ENCODE assay signal across 9 cellular contexts in the genomic region with DNA sequence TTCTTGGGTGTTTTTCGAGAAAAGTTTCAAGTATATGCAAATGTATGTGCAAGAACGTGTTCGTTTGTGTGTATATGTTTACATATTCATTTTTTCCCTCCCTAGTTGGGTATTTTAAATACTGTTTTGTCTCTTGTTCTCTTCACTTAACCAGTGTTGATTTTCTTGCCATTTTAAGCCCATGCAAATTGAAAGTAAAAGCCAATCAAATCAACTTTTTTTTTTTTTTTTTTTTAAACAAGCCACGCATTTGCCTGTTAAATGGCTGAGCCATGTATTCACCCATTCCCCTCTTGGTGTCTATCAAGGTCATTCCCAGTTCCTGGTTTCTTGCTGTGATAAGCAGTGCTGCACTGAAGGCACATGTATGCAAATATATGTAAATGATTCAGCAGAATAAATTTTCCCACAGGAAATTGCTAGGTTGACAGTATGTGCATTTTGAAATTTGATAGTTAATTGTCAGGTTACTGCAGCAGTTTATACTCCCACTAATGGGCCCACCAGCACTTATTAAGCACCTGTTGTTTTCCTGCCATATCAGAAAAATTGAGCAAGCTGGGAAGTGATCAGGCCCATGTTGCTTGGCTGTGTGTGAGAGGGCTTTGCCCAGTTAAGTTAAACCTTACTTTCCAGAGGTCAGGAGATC. TPM values are rescaled to one million over a fixed set of nuclear protein-coding genes. Genes with fewer than 3 reads are reported as not detected.
DNase-seq lines count a peak whose midpoint lies in the region; ATAC-seq and TF ChIP-seq lines count a peak whose summit lies in the region.
"Had no signal": no experiment of that assay in that cellular context is flagged by ENCODE, and none has a peak within 500 bp of the region (broad histone marks: within the 10 kb centered on the region; RNA-seq: fewer than 3 reads in every experiment).

No MANE protein-coding gene starts in this region.

- peak overlapping the region; percentile 42 to 70 (median 56) for H3K4me3 Mint-ChIP-seq in IgD-negative memory B cell
- H3K4me3 Mint-ChIP-seq in glutamatergic neuron (ENCODE audit: unreplicated experiment) = no peak overlapping the region

- H3K9me3 Mint-ChIP-seq in IgD-negative memory B cell (peaks cover 0 to 5% (median 4%) of the 10 kb centered on the region in 3 donors), glutamatergic neuron (ENCODE audit: unreplicated experiment) (peaks cover 1% of the 10 kb centered on the region)

- H3K36me3 Mint-ChIP-seq in IgD-negative memory B cell = peaks cover under 1% of the 10 kb centered on the region
- H3K36me3 Mint-ChIP-seq in glutamatergic neuron (ENCODE audit: unreplicated experiment) = peaks cover 12% of the 10 kb centered on the region

- ATAC-seq in DND-41 (ENCODE audit: insufficient read depth, low read depth) (peak; percentile 27; the same call in 2 of the 3 replicates), GM19467 (IDR thresholded peaks at IDR 0.05; ENCODE audit: unreplicated experiment) (peak; percentile 27)

- peak overlapping the region; percentile 94 for H3K27ac ChIP-seq in DND-41 (ENCODE audit: low read length)

- peaks cover 90% of the 10 kb centered on the region for H3K79me2 ChIP-seq in DND-41 (ENCODE audit: insufficient read depth, low read length)

- H3K4me1 Mint-ChIP-seq in IgD-negative memory B cell (peaks cover 36 to 47% (median 38%) of the 10 kb centered on the region in 3 donors), glutamatergic neuron (ENCODE audit: low read depth, unreplicated experiment) (peaks cover 2% of the 10 kb centered on the region)

- H3K9me3 ChIP-seq in DND-41 (ENCODE audit: insufficient read depth, low read length, severe bottlenecking) = peaks cover 7% of the 10 kb centered on the region

- peak overlapping the region; percentile 72 to 97 (median 96) for H3K27ac Mint-ChIP-seq in IgD-negative memory B cell
- H3K27ac Mint-ChIP-seq in glutamatergic neuron (ENCODE audit: unreplicated experiment) = no peak overlapping the region

- TF ChIP-seq CTCF in DND-41 (IDR thresholded peaks at IDR 0.05; ENCODE audit: borderline replicate concordance, extremely low read depth, low read length, poor library complexity, severe bottlenecking) (no peak), glutamatergic neuron (IDR thresholded peaks at IDR 0.05; ENCODE audit: partially characterized antibody, unreplicated experiment) (no peak)

- H4K20me1 ChIP-seq in DND-41 (ENCODE audit: insufficient read depth, low read length) = peaks cover 7% of the 10 kb centered on the region; the same call in 1 of the 2 replicates

- no peaks in the 10 kb centered on the region for H3K36me3 ChIP-seq in DND-41 (ENCODE audit: insufficient read depth, low read length)

- H3K4me3 ChIP-seq in DND-41 (ENCODE audit: low read depth in 1 of 2, low read length in 2 of 2) = peak overlapping the region; percentile 9 to 52; a peak in 3 of 4 replicates

- peak overlapping the region; percentile 52 for H3K9ac ChIP-seq in DND-41 (ENCODE audit: low read depth, low read length)

- no peaks in the 10 kb centered on the region for H3K27me3 Mint-ChIP-seq in IgD-negative memory B cell
- peaks cover 3% of the 10 kb centered on the region for H3K27me3 Mint-ChIP-seq in glutamatergic neuron (ENCODE audit: unreplicated experiment)

- peak overlapping the region; percentile 64 for H3K4me2 ChIP-seq in DND-41 (ENCODE audit: insufficient read depth, low read length)

- no peaks in the 10 kb centered on the region for H3K27me3 ChIP-seq in DND-41 (ENCODE audit: insufficient read depth, low read length, poor library complexity)

- DNase-seq in DND-41 (no peak), fibroblast of peridontal ligament (ENCODE audit: extremely low read depth) (peak; percentile 51), DMS79 treated with DMSO at 0.1 percent for 48 hours (lab: John Stamatoyannopoulos, UW) (no peak), mesenteric fat pad (ENCODE audit: low spot score) (no peak), occipital lobe (lab: John Stamatoyannopoulos, UW) (no peak), glutamatergic neuron (no peak)
- DNase-seq: DMS53 had no signal

- peak overlapping the region; percentile 32 for H2AFZ ChIP-seq in DND-41 (ENCODE audit: low read depth, low read length)

- peaks cover 44% of the 10 kb centered on the region for H3K4me1 ChIP-seq in DND-41 (ENCODE audit: insufficient read depth, low read length)

RNA-seq across cellular contexts. Expression of a gene that starts 12.3 kb away (rescaled TPM):
- polyA plus RNA-seq in IgD-negative memory B cell = 5.8 TPM
- total RNA-seq in mesenteric fat pad (42.8 TPM), occipital lobe (10.5 TPM), glutamatergic neuron (ENCODE audit: unreplicated experiment) (29.9 TPM)
